Comparison of ENCODE assay signal across 16 cellular contexts in the genomic region with DNA sequence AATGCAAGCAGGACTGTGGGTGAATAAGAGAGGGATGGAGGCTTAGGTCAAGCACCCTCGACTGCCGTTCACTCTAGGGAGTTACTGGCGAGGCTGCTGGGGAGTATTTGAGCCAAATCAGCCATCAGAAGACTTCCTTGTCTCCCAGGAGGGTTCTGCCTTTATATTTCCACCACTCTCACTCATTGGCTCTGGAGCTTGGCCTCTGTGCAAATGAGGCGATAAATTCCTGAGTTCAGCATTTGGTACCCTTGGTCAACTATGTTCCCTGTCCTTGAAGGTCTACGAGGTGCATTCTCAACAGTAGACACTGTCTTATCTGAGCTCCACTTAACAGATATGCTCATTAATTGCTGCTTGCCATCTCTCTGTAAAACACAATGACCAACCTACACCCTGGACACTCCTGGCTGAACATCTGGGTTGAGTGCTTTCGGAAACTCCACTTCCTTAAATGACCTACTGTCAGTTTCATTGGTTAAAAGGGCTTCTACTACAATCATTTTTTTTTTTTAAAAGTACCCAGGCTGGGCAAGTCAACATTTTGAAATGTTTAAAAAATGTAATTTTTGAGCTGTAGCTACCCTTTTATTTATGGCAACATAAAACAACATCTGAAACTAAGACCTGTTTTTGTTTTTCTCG.
A peak's percentile ranks its signal among the peaks of the same experiment; 100 is the strongest.
DNase-seq lines count a peak whose midpoint lies in the region; ATAC-seq, FAIRE-seq and TF ChIP-seq lines count a peak whose summit lies in the region.
"Had no signal": no experiment of that assay in that cellular context is flagged by ENCODE, and none has a peak within 500 bp of the region (broad histone marks: within the 10 kb centered on the region; RNA-seq: fewer than 3 reads in every experiment).

No MANE protein-coding gene starts in this region.

- DNase-seq in left ventricle myocardium superior: no peak
- no peak for DNase-seq in glutamatergic neuron
- no peak for DNase-seq in retina
- no peak for DNase-seq in amygdala (lab: John Stamatoyannopoulos, UW)
- no peak for DNase-seq in D721Med (ENCODE audit: insufficient read length, low spot score)
- DNase-seq: activated gamma-delta T cell, Calu3, GDM1, NCI-H1930, NCI-H69, testis had no signal

- H3K36me3 Mint-ChIP-seq in glutamatergic neuron (ENCODE audit: unreplicated experiment): no peaks in the 10 kb centered on the region
- H3K36me3 Mint-ChIP-seq: WTC11 had no signal

- FAIRE-seq in D721Med (lab: Jason Lieb, UNC): no peak
- FAIRE-seq: colon had no signal

- TF ChIP-seq CTCF in glutamatergic neuron (IDR thresholded peaks at IDR 0.05; ENCODE audit: partially characterized antibody, unreplicated experiment): no peak
- no peak for TF ChIP-seq CTCF in D721Med (IDR thresholded peaks at IDR 0.05; ENCODE audit: insufficient read depth, missing control alignments)

- H3K9me3 Mint-ChIP-seq in glutamatergic neuron (ENCODE audit: unreplicated experiment): no peaks in the 10 kb centered on the region
- H3K9me3 Mint-ChIP-seq: WTC11 had no signal

- ATAC-seq in GM18858 (IDR thresholded peaks at IDR 0.05; ENCODE audit: unreplicated experiment): peak; percentile 56
- peak; percentile 48 for ATAC-seq in GM21526 (IDR thresholded peaks at IDR 0.05; ENCODE audit: low FRiP score, unreplicated experiment)
- ATAC-seq in HG03378 (IDR thresholded peaks at IDR 0.05; ENCODE audit: unreplicated experiment): peak; percentile 69
- peak; percentile 46 for ATAC-seq in left ventricle myocardium superior
- ATAC-seq: WTC11 had no signal

- intact Hi-C loops in left ventricle myocardium superior (cut with micrococcal nuclease): no loop called here

- no peaks in the 10 kb centered on the region for H3K27me3 Mint-ChIP-seq in glutamatergic neuron (ENCODE audit: unreplicated experiment)

- no peaks in the 10 kb centered on the region for H3K4me1 Mint-ChIP-seq in glutamatergic neuron (ENCODE audit: low read depth, unreplicated experiment)

- no peak overlapping the region for H3K4me3 Mint-ChIP-seq in glutamatergic neuron (ENCODE audit: unreplicated experiment)
- H3K4me3 Mint-ChIP-seq: WTC11 had no signal

- no peak overlapping the region for H3K27ac Mint-ChIP-seq in glutamatergic neuron (ENCODE audit: unreplicated experiment)
- H3K27ac Mint-ChIP-seq: WTC11 had no signal
